ENCODE assay signal across 1 cellular context in the genomic region with DNA sequence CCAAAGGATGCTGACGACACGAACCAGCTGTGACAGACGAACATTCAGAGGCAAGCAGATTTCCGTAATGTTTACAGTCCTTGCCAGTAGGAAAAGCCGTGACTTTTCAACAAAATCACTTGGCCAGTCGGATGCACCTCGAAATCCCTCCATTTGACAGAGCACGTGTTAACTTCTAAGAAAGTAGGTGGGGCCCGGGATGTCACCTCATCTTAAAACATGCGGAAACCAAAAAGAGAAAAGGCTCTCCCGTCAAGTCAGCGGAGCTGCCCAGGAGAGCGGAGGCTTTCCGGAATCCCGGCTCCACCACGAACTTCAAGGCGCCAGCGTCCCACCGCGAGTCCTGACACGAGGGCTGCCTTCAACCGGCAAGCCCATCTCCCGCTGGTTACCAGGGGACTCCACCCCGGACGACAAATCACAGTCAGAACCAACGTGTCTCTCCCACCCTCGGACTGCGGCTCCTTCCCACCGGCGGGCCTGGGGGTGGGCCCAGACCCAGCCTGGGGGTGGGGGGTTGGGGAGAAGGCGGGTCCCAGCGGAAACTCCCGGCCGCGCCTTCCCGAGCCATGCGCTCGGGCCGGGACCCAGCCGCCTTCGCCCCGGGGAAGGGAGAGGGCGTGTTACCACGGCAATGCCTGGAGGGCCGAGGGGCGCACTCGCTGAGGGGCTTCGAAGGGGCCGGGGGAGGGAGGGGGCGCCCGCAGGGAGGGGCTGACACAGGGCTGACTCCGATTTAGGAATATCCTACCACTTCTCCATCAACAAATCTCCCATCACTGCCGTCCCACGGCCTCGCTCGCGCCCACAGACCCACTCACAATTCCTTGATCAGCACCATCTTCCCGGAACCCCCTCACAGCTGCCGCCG.
TF ChIP-seq lines count a peak whose summit lies in the region.

No MANE protein-coding gene starts in this region.

TF ChIP-seq in H1, 55 proteins besides CTCF, POLR2A, EP300 and RAD21:
- no peak for TF ChIP-seq TAF1 (IDR thresholded peaks at IDR 0.05; ENCODE audit: low read depth, low read length)
- TF ChIP-seq RFX5 (IDR thresholded peaks at IDR 0.05; ENCODE audit: borderline replicate concordance, low read depth, low read length), result no peak
- TF ChIP-seq TBP (IDR thresholded peaks at IDR 0.05; ENCODE audit: low read depth, low read length), result no peak
- peak; percentile 45; the same call in 1 of the 2 replicates for TF ChIP-seq PHF8 (conservative IDR thresholded peaks at IDR 0.05; ENCODE audit: low read depth, low read length)
- peak; percentile 75 for TF ChIP-seq MAX (IDR thresholded peaks at IDR 0.05)
- no peak for TF ChIP-seq USF2 (IDR thresholded peaks at IDR 0.05; ENCODE audit: low read length)
- TF ChIP-seq, protein P1, sequence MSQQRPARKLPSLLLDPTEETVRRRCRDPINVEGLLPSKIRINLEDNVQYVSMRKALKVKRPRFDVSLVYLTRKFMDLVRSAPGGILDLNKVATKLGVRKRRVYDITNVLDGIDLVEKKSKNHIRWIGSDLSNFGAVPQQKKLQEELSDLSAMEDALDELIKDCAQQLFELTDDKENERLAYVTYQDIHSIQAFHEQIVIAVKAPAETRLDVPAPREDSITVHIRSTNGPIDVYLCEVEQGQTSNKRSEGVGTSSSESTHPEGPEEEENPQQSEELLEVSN (IDR thresholded peaks at IDR 0.05), result peak; percentile 75
- no peak for TF ChIP-seq TEAD4 (IDR thresholded peaks at IDR 0.05; ENCODE audit: low read depth, low read length)
- TF ChIP-seq CTBP2 (IDR thresholded peaks at IDR 0.05; ENCODE audit: borderline replicate concordance, insufficient read depth, insufficient read length, low read length), result peak; percentile 60
- TF ChIP-seq SIN3A (conservative IDR thresholded peaks at IDR 0.05 in 1 of 2, IDR thresholded peaks at IDR 0.05 in 1 of 2; ENCODE audit: low read depth in 1 of 2, low read length in 2 of 2), result peak; percentile 86 to 93
- TF ChIP-seq SAP30 (IDR thresholded peaks at IDR 0.05; ENCODE audit: insufficient read depth, insufficient replicate concordance, low read length), result peak; percentile 99
- peak in 1 of 2 experiments; percentile 76; a peak in 3 of 4 replicates for TF ChIP-seq HDAC2 (IDR thresholded peaks at IDR 0.05; ENCODE audit: borderline replicate concordance in 1 of 2, low read depth in 2 of 2, low read length in 2 of 2)
- TF ChIP-seq SP2 (IDR thresholded peaks at IDR 0.05; ENCODE audit: low read length), result no peak
- TF ChIP-seq ASH2L (IDR thresholded peaks at IDR 0.05; ENCODE audit: low read length), result peak; percentile 35
TF ChIP-seq in H1: peak in this region for 8.
